ENCODE assay signal across 8 cellular contexts in the genomic region with DNA sequence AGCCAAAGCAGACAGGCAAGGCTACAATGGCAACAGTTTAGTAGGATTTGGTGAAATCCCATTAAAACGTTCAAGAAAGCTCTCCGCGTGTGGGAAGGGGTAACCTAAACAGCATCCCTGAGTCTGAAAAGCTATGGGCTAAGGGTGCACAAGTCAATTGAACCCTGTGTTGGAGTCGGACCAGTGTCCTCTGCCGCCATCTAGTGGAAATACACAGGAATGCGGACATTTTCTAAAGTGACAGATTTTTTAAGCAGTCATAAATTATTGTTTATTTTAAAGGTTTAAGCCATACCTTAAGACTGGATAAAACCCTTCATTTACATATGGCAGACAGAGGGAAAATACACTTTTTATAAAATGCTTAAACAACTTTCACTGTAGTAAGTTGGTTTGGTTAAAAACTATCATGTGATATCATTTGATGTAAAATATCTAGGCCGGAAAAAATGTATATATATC. TPM values are rescaled to one million over a fixed set of nuclear protein-coding genes. Genes with fewer than 3 reads are reported as not detected.
DNase-seq lines count a peak whose midpoint lies in the region; ATAC-seq and TF ChIP-seq lines count a peak whose summit lies in the region.

No MANE protein-coding gene starts in this region.

- no peak overlapping the region for H3K4me3 ChIP-seq in thyroid gland (replicated peaks in 1 of 3)

- no peaks in the 10 kb centered on the region for H3K4me1 Mint-ChIP-seq in activated CD8-positive, alpha-beta T cell treated with anti-CD3 and anti-CD28 coated beads, Interleukin-2, amount 10 ng/mL, durations not matched to agents 7 days and 5 days (ENCODE audit: low read depth)
- peaks cover 0 to 1% (median 0%) of the 10 kb centered on the region in 4 donors for H3K4me1 Mint-ChIP-seq in naive thymus-derived CD8-positive, alpha-beta T cell

- no peaks in the 10 kb centered on the region for H3K36me3 Mint-ChIP-seq in activated CD8-positive, alpha-beta T cell treated with anti-CD3 and anti-CD28 coated beads, Interleukin-2, amount 10 ng/mL, durations not matched to agents 7 days and 5 days (ENCODE audit: low read depth)
- H3K36me3 Mint-ChIP-seq in naive thymus-derived CD8-positive, alpha-beta T cell = no peaks in the 10 kb centered on the region

- peak; percentile 53 to 85 (median 74) for TF ChIP-seq CTCF in thyroid gland (IDR thresholded peaks at IDR 0.05)

- no peak for TF ChIP-seq POLR2A in thyroid gland (IDR thresholded peaks at IDR 0.05)

- POLR2A ChIA-PET in activated CD8-positive, alpha-beta T cell treated with anti-CD3 and anti-CD28 coated beads, Interleukin-2, amount 10 ng/mL, durations not matched to agents 7 days and 5 days (lab: Charles Lee) = interaction anchor here (0.6 kb wide), 1 partner anchor 367 kb away, joined by 5 read pairs; no protein-coding TSS in a partner anchor
- POLR2A ChIA-PET in naive thymus-derived CD8-positive, alpha-beta T cell (lab: Charles Lee) = interaction anchor here (0.8 to 1.0 kb wide), 2 partner anchors 11 to 28 kb away, joined by 3 read pairs; no protein-coding TSS in a partner anchor

- no peak overlapping the region for H3K27ac Mint-ChIP-seq in activated CD8-positive, alpha-beta T cell treated with anti-CD3 and anti-CD28 coated beads, Interleukin-2, amount 10 ng/mL, durations not matched to agents 7 days and 5 days
- H3K27ac Mint-ChIP-seq in naive thymus-derived CD8-positive, alpha-beta T cell = no peak overlapping the region

- CTCF ChIA-PET in activated CD8-positive, alpha-beta T cell treated with anti-CD3 and anti-CD28 coated beads, Interleukin-2, amount 10 ng/mL, durations not matched to agents 7 days and 5 days (lab: Charles Lee) = interaction anchor here (0.6 to 5.8 kb wide), 12 partner anchors 9 to 715 kb away, joined by 3 to 47 read pairs (median 6); no protein-coding TSS in a partner anchor

- no peaks in the 10 kb centered on the region for H3K4me1 ChIP-seq in thyroid gland

- no peaks in the 10 kb centered on the region for H3K36me3 ChIP-seq in thyroid gland

- no peak overlapping the region for H3K4me3 Mint-ChIP-seq in activated CD8-positive, alpha-beta T cell treated with anti-CD3 and anti-CD28 coated beads, Interleukin-2, amount 10 ng/mL, durations not matched to agents 7 days and 5 days
- no peak overlapping the region for H3K4me3 Mint-ChIP-seq in naive thymus-derived CD8-positive, alpha-beta T cell

- no peaks in the 10 kb centered on the region for H3K27me3 ChIP-seq in thyroid gland

- H3K9me3 ChIP-seq in thyroid gland = no peaks in the 10 kb centered on the region

- 13% methylated on average over 7 of the region's 7 CpGs for WGBS in thyroid gland, 2 donors

- DNase-seq in Ammon's horn (ENCODE audit: low spot score) (peak; percentile 71), H4 (ENCODE audit: low spot score) (peak; percentile 73), NCI-H82 (lab: John Stamatoyannopoulos, UW) (peak; percentile 78), epidermal melanocyte (ENCODE audit: insufficient read length, low spot score) (peak; percentile 23), thyroid gland (peak; percentile 23 to 27)
- peak; percentile 72 for DNase-seq in activated CD8-positive, alpha-beta T cell treated with anti-CD3 and anti-CD28 coated beads, Interleukin-2, amount 10 ng/mL, durations not matched to agents 7 days and 5 days
- DNase-seq in naive thymus-derived CD8-positive, alpha-beta T cell = peak; percentile 25 to 76 (median 52)

- no peaks in the 10 kb centered on the region for H3K27me3 Mint-ChIP-seq in activated CD8-positive, alpha-beta T cell treated with anti-CD3 and anti-CD28 coated beads, Interleukin-2, amount 10 ng/mL, durations not matched to agents 7 days and 5 days (ENCODE audit: low read depth)
- H3K27me3 Mint-ChIP-seq in naive thymus-derived CD8-positive, alpha-beta T cell = peaks cover 0 to 3% (median 0%) of the 10 kb centered on the region in 5 donors

- H3K27ac ChIP-seq in thyroid gland = no peak overlapping the region

- intact Hi-C loops in thyroid gland (cut with DNase I) = loop anchor here (5.0 to 10.0 kb wide), 2 partner anchors 103 to 371 kb away; no protein-coding TSS in a partner anchor

- ATAC-seq in activated CD8-positive, alpha-beta T cell treated with anti-CD3 and anti-CD28 coated beads, Interleukin-2, amount 10 ng/mL, durations not matched to agents 7 days and 5 days = peak; percentile 68
- ATAC-seq in naive thymus-derived CD8-positive, alpha-beta T cell = peak; percentile 49 to 71
- ATAC-seq in GM21526 (IDR thresholded peaks at IDR 0.05; ENCODE audit: low FRiP score, unreplicated experiment) = no peak

- H3K9me3 Mint-ChIP-seq in activated CD8-positive, alpha-beta T cell treated with anti-CD3 and anti-CD28 coated beads, Interleukin-2, amount 10 ng/mL, durations not matched to agents 7 days and 5 days (ENCODE audit: insufficient read depth) = no peaks in the 10 kb centered on the region
- no peaks in the 10 kb centered on the region for H3K9me3 Mint-ChIP-seq in naive thymus-derived CD8-positive, alpha-beta T cell

RNA-seq across cellular contexts. Expression of gene LSM14A, which starts 26.5 kb away (rescaled TPM):
- total RNA-seq in H4 (2014; rRNA removed; shearing (Covaris generic)) = 61.2 and 75.6 TPM in 2 replicates
- 100 to 1,000 TPM; 133 to 139 TPM for total RNA-seq in activated CD8-positive, alpha-beta T cell treated with anti-CD3 and anti-CD28 coated beads, Interleukin-2, amount 10 ng/mL, durations not matched to agents 7 days and 5 days
- total RNA-seq in naive thymus-derived CD8-positive, alpha-beta T cell = 100 to 1,000 TPM; 196 to 209 TPM
- 100 to 1,000 TPM; 163 to 193 (median 172) TPM for polyA plus RNA-seq in naive thymus-derived CD8-positive, alpha-beta T cell
- total RNA-seq in thyroid gland = 100 to 1,000 TPM; 137 to 253 (median 168) TPM

Comparison
In these comparisons a context has a peak if more than half of its experiments do, and no peak if none do; other contexts are left out.
1. DNase-seq: peak in every context shown above with its lines; median percentile 78 in NCI-H82; 73 in H4; 72 in activated CD8-positive, alpha-beta T cell treated with anti-CD3 and anti-CD28 coated beads, Interleukin-2, amount 10 ng/mL, durations not matched to agents 7 days and 5 days; 71 in Ammon's horn; 52 in naive thymus-derived CD8-positive, alpha-beta T cell; 25 in thyroid gland; 23 in epidermal melanocyte.